Comparison of ENCODE assay signal across 7 cellular contexts in the genomic region with DNA sequence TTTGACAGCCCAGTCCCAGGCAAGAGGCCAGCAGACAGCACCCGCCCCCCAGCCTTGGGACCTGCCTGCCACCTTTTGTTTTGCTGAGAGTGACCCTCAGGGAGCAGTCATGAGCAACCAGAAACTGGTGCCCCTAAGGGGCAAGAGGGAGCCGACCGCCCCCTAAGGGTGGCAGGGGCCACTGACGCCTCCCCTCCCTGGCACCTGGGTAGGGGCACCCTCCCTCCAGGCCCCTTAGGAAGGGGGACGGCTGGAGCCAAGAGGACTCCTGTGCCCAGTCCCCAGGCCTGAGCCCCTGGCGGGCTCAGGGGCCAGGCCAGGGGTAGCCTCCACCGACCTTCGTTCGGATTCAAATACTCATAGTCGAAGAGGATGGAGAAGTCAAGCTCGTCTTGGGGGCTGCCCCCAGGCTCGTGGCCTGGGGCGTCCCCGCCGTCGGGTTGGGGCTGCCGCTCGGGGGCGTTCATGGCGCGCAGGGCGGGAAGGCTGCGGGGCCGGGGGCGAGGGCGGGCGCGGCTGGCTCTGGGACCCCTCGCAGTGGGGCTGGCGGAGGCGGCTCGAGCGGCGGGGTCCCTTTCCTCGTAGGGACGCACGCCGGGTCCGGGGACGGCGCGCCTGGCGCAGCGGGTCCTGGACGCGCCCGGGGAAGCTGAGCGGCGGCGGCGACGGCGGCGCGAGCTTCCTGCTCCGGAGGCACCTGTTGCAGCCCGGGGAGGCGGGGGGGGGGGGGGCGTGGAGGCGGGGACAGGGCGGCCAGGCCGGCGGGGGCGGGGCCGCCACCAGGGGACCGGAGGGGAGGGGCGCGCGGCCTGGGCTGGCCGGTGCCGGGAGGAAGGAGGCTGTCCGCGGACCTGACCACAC. TPM values are rescaled to one million over a fixed set of nuclear protein-coding genes. Genes with fewer than 3 reads are reported as not detected.
A peak's percentile ranks its signal among the peaks of the same experiment; 100 is the strongest.
DNase-seq lines count a peak whose midpoint lies in the region; ATAC-seq and TF ChIP-seq lines count a peak whose summit lies in the region.

Gene NFATC2, minus strand, starts transcription at position 687 of the 861 bp plus-strand sequence. Its CDS starts 220 bp downstream, at position 467.

- peak within 1 kb of the TSS; percentile 94 to 98 for H3K4me3 Mint-ChIP-seq in activated T-cell treated with anti-CD3 and anti-CD28 coated beads, Interleukin-2, amount 50 U/mL, for 72 hours

- peaks cover 0 to 5% (median 4%) of the 10 kb centered on the region in 3 donors for H3K36me3 ChIP-seq in skeletal muscle tissue (ENCODE audit: control insufficient read depth in 3 of 3, insufficient read depth in 3 of 3, low read length in 3 of 3)

- peak within 1 kb of the TSS; percentile 91 for H3K27ac Mint-ChIP-seq in activated T-cell treated with anti-CD3 and anti-CD28 coated beads, Interleukin-2, amount 50 U/mL, for 72 hours

- intact Hi-C loops in left ventricle myocardium superior (cut with micrococcal nuclease), result no loop called here

- peak within 1 kb of the TSS; percentile 90 for H3K27ac ChIP-seq in skeletal muscle tissue (ENCODE audit: low read depth, low read length)

- peaks cover 50% of the 10 kb centered on the region for H3K4me1 Mint-ChIP-seq in activated T-cell treated with anti-CD3 and anti-CD28 coated beads, Interleukin-2, amount 50 U/mL, for 72 hours (ENCODE audit: low read depth)

- ATAC-seq in GM18505 (IDR thresholded peaks at IDR 0.05; ENCODE audit: unreplicated experiment) (peak; percentile 45), HG02623 (IDR thresholded peaks at IDR 0.05; ENCODE audit: unreplicated experiment) (peak; percentile 32), left ventricle myocardium superior (peak; percentile 74), GM18519 (IDR thresholded peaks at IDR 0.05; ENCODE audit: low FRiP score, unreplicated experiment) (no peak)
- ATAC-seq in activated T-cell treated with anti-CD3 and anti-CD28 coated beads, Interleukin-2, amount 50 U/mL, for 72 hours (replicated peaks in 1 of 2), result peak; percentile 68 to 71

- H3K36me3 Mint-ChIP-seq in activated T-cell treated with anti-CD3 and anti-CD28 coated beads, Interleukin-2, amount 50 U/mL, for 72 hours (ENCODE audit: insufficient read depth in 2 of 2), result peaks cover 7 to 9% of the 10 kb centered on the region in 2 donors

- DNase-seq in NCI-H69 (lab: John Stamatoyannopoulos, UW), result peak; percentile 56
- DNase-seq in activated T-cell treated with anti-CD3 and anti-CD28 coated beads, Interleukin-2, amount 50 U/mL, for 72 hours, result peak; percentile 75 to 78
- DNase-seq in left ventricle myocardium superior, result peak; percentile 74

- H3K4me1 ChIP-seq in skeletal muscle tissue (ENCODE audit: control insufficient read depth in 3 of 3, insufficient read depth in 3 of 3, low read length in 3 of 3), result peaks cover 17 to 30% (median 25%) of the 10 kb centered on the region in 3 donors

- peak within 1 kb of the TSS; percentile 73 to 86 (median 78) for H3K9ac ChIP-seq in skeletal muscle tissue (ENCODE audit: low read depth in 1 of 3, low read length in 3 of 3)

- H3K27me3 Mint-ChIP-seq in activated T-cell treated with anti-CD3 and anti-CD28 coated beads, Interleukin-2, amount 50 U/mL, for 72 hours (ENCODE audit: low read depth), result peaks cover 22% of the 10 kb centered on the region

- TF ChIP-seq POLR2A in GM18505 (IDR thresholded peaks at IDR 0.05; ENCODE audit: borderline replicate concordance, extremely low read depth, insufficient read depth, insufficient read length), result peak; percentile 56

- H3K9me3 Mint-ChIP-seq in activated T-cell treated with anti-CD3 and anti-CD28 coated beads, Interleukin-2, amount 50 U/mL, for 72 hours, result peaks cover 0 to 2% of the 10 kb centered on the region in 2 donors

- H3K4me3 ChIP-seq in skeletal muscle tissue (ENCODE audit: low read length in 3 of 3), result peak within 1 kb of the TSS; percentile 66 to 74 (median 71)

- no peaks in the 10 kb centered on the region for H3K27me3 ChIP-seq in skeletal muscle tissue (ENCODE audit: control insufficient read depth in 3 of 3, insufficient read depth in 3 of 3, low read length in 3 of 3)

- no peaks in the 10 kb centered on the region for H3K9me3 ChIP-seq in skeletal muscle tissue (ENCODE audit: control insufficient read depth in 3 of 3, low read length in 3 of 3)

RNA-seq across cellular contexts. Expression of gene NFATC2, which starts in this region (rescaled TPM):
- total RNA-seq in activated T-cell treated with anti-CD3 and anti-CD28 coated beads, Interleukin-2, amount 50 U/mL, for 72 hours, result 10 to 100 TPM; 29.4 to 39.9 TPM
- total RNA-seq in left ventricle myocardium superior (2.3 TPM), skeletal muscle tissue (3.1 TPM)
